Comparison of ENCODE assay signal across 22 cellular contexts in genomic region chr7:55591282-55591931, GRCh38. TPM values are rescaled to one million over a fixed set of nuclear protein-coding genes. Genes with fewer than 3 reads are reported as not detected.
A peak's percentile ranks its signal among the peaks of the same experiment; 100 is the strongest.
DNase-seq lines count a peak whose midpoint lies in the region; ATAC-seq, FAIRE-seq and TF ChIP-seq lines count a peak whose summit lies in the region.
"Had no signal": no experiment of that assay in that cellular context is flagged by ENCODE, and none has a peak within 500 bp of the region (broad histone marks: within the 10 kb centered on the region; RNA-seq: fewer than 3 reads in every experiment).

No MANE protein-coding gene starts in this region.

- H3K4me1 ChIP-seq in K562 (replicated peaks in 1 of 2; ENCODE audit: control insufficient read depth in 2 of 2, insufficient read depth in 2 of 2, low read length in 2 of 2): peaks cover 4 to 5% of the 10 kb centered on the region in 2 experiments; a peak in 3 of 5 replicates
- H3K4me1 ChIP-seq: thyroid gland had no signal

- H3K4me3 ChIP-seq in H7 (ENCODE audit: insufficient read depth, low read depth, low read length): no peak overlapping the region
- no peak overlapping the region for H3K4me3 ChIP-seq in K562
- H3K4me3 ChIP-seq: dorsolateral prefrontal cortex, thyroid gland had no signal

- peaks cover 3% of the 10 kb centered on the region for H3K9me1 ChIP-seq in K562 (ENCODE audit: control insufficient read depth, insufficient read depth, low read length)

- ATAC-seq in GM18502 (IDR thresholded peaks at IDR 0.05; ENCODE audit: poor library complexity, unreplicated experiment) (peak; percentile 69), K562 (no peak), HG03139 (IDR thresholded peaks at IDR 0.05; ENCODE audit: unreplicated experiment) (no peak), GM19324 (IDR thresholded peaks at IDR 0.05; ENCODE audit: low FRiP score, unreplicated experiment) (no peak), GM19035 (IDR thresholded peaks at IDR 0.05; ENCODE audit: unreplicated experiment) (no peak)
- ATAC-seq: activated CD8-positive, alpha-beta memory T cell treated with anti-CD3 and anti-CD28 coated beads, Interleukin-2, amount 10 ng/mL, durations not matched to agents 7 days and 5 days; CD8-positive, alpha-beta T cell; left cardiac atrium; PC-3; T-cell had no signal

- no peaks in the 10 kb centered on the region for H3K27me3 ChIP-seq in H7 (ENCODE audit: control insufficient read depth, insufficient read depth, low read length)
- peaks cover 0 to 19% of the 10 kb centered on the region in 2 experiments; a peak in 2 of 5 replicates for H3K27me3 ChIP-seq in K562 (ENCODE audit: control insufficient read depth in 2 of 2, insufficient read depth in 2 of 2, low read length in 2 of 2)
- H3K27me3 ChIP-seq: thyroid gland had no signal

- 0 out of 2 replicates have a peak, but pooled peaks cover 14% of the 10 kb centered on the region for H4K20me1 ChIP-seq in K562 (replicated peaks; ENCODE audit: control insufficient read depth, insufficient read depth, low read length)

- H3K79me2 ChIP-seq in K562 (ENCODE audit: control insufficient read depth, insufficient read depth, low read length): no peaks in the 10 kb centered on the region

- in situ Hi-C loops in K562 (cut with MboI): loop anchor here (10.0 kb wide), 2 partner anchors 147 to 307 kb away; no protein-coding TSS in a partner anchor

- TF ChIP-seq CTCF in K562 (IDR thresholded peaks at IDR 0.05 in 2 of 3, conservative IDR thresholded peaks at IDR 0.05 in 1 of 3; ENCODE audit: insufficient read depth in 2 of 3, low read depth in 1 of 3, low read length in 3 of 3): no peak

- no peak for TF ChIP-seq EP300 in K562 (IDR thresholded peaks at IDR 0.05; ENCODE audit: low read length)

- 10% methylated on average over 3 of the region's 3 CpGs for WGBS in K562 (ENCODE audit: insufficient coverage, low coverage, missing lambda C conversion rate)

- no peaks in the 10 kb centered on the region for H3K9me3 ChIP-seq in K562 (replicated peaks; ENCODE audit: control insufficient read depth, insufficient read depth, low read depth, low read length)
- H3K9me3 ChIP-seq: thyroid gland had no signal

- no peak for FAIRE-seq in K562 (lab: Jason Lieb, UNC)

- no peak overlapping the region for H3K9ac ChIP-seq in K562 (ENCODE audit: insufficient read depth in 1 of 2, low read depth in 2 of 2, low read length in 2 of 2)

- TF ChIP-seq POLR2A in K562 (conservative IDR thresholded peaks at IDR 0.05): no peak

- no TSS peak for BruUV-seq in K562 (replicated peaks; lab: Mats Ljungman, UMichigan)

- no peak overlapping the region for H2AFZ ChIP-seq in K562 (ENCODE audit: low read depth, low read length)

- CTCF ChIA-PET in K562 (lab: Yijun Ruan, JAX; ENCODE audit: low intra/inter-chr PET ratio): no interaction called here

- H3K4me2 ChIP-seq in K562 (ENCODE audit: insufficient read depth, low read length): no peak overlapping the region

- DNase-seq in COLO829 (ENCODE audit: low spot score) (peak; percentile 3), H7 (peak; percentile 6), K562 (ENCODE audit: extremely low read depth in 1 of 4, low spot score in 3 of 4) (peak in 3 of 4 experiments; percentile 4 to 7 (median 6)), UCSD-AML1 (lab: John Stamatoyannopoulos, UW; ENCODE audit: unreplicated experiment) (no peak)
- DNase-seq: activated CD4-positive, alpha-beta T cell treated with anti-CD3 and anti-CD28 coated beads for 48 hours; activated CD8-positive, alpha-beta memory T cell treated with anti-CD3 and anti-CD28 coated beads, Interleukin-2, amount 10 ng/mL, durations not matched to agents 7 days and 5 days; CD8-positive, alpha-beta T cell; dorsolateral prefrontal cortex; HFFc6; left cardiac atrium; NCI-H1930; NCI-H774; PC-3; SHP77 treated with DMSO at 0.1 percent for 48 hours; stimulated activated CD4-positive, alpha-beta T cell treated with anti-CD3 and anti-CD28 coated beads, Interleukin-2, amount 100 ng/mL, for 24 hours; stimulated activated naive CD4-positive, alpha-beta T cell; T-cell; thyroid gland had no signal

- H3K36me3 ChIP-seq in H7 (replicated peaks; ENCODE audit: control insufficient read depth, insufficient read depth, low read length): no peaks in the 10 kb centered on the region
- no peaks in the 10 kb centered on the region for H3K36me3 ChIP-seq in K562 (ENCODE audit: control insufficient read depth, insufficient read depth, low read length)
- H3K36me3 ChIP-seq: thyroid gland had no signal

- TF ChIP-seq RAD21 in K562 (CRISPR knock-in tag; conservative IDR thresholded peaks at IDR 0.05 in 1 of 2, IDR thresholded peaks at IDR 0.05 in 1 of 2): no peak

- intact Hi-C loops in K562 (cut with micrococcal nuclease): loop anchor here (5.0 to 10.0 kb wide), 2 partner anchors 307 to 481 kb away; no protein-coding TSS in a partner anchor

- H3K27ac ChIP-seq in K562 (ENCODE audit: extremely low read depth, low read depth, low read length): no peak overlapping the region
- H3K27ac ChIP-seq: dorsolateral prefrontal cortex, thyroid gland had no signal

- POLR2A ChIA-PET in K562 (lab: Yijun Ruan, JAX): no interaction called here

TF ChIP-seq in K562, 482 proteins besides CTCF, POLR2A, EP300 and RAD21:
- no peak for TF ChIP-seq TEAD1 (CRISPR knock-in tag; IDR thresholded peaks at IDR 0.05)
- TF ChIP-seq NR4A1 (CRISPR knock-in tag; IDR thresholded peaks at IDR 0.05): no peak
- no peak for TF ChIP-seq NR4A1 (tag; IDR thresholded peaks at IDR 0.05)
- TF ChIP-seq ZNF263 (CRISPR knock-in tag; IDR thresholded peaks at IDR 0.05; ENCODE audit: borderline replicate concordance): no peak
- no peak for TF ChIP-seq HDGF (IDR thresholded peaks at IDR 0.05)
- peak; percentile 60 for TF ChIP-seq NFIC (IDR thresholded peaks at IDR 0.05)
- no peak for TF ChIP-seq KHSRP (IDR thresholded peaks at IDR 0.05)
- TF ChIP-seq EZH2 (IDR thresholded peaks at IDR 0.05; ENCODE audit: borderline replicate concordance, low read depth, low read length): no peak
- TF ChIP-seq CREB3L1 (IDR thresholded peaks at IDR 0.05; ENCODE audit: borderline replicate concordance, low read depth): no peak

RNA-seq across cellular contexts. Expression of gene VOPP1, which starts 19.1 kb away (rescaled TPM):
- total RNA-seq in H7 (2014; rRNA removed; shearing (Covaris generic)): 87.1 and 103 TPM in 2 replicates
- 22.5 and 27.7 TPM in 2 replicates for total RNA-seq in K562 (2011; cell fraction: chromatin; rRNA removed; ENCODE audit: low replicate concordance)
- 28.4 and 32.9 TPM in 2 replicates for total RNA-seq in K562 (2011; cell fraction: nucleolus; rRNA removed)
- total RNA-seq in K562 (2011; cell fraction: nucleoplasm; rRNA removed): 36.5 and 44.2 TPM in 2 replicates
- total RNA-seq in K562 (2014; rRNA removed) (31.0 and 41.3 TPM in 2 replicates), K562 (2014; rRNA removed; fragmentation: Illumina TruSeq; extraction: Trizol) (32.4 and 32.8 TPM in 2 replicates), K562 (2015; rRNA removed; fragmentation: Illumina TruSeq; extraction: Trizol) (33.1 and 35.9 TPM in 2 replicates), K562 (2021) (45.8 and 47.0 TPM in 2 replicates)
- polyA plus RNA-seq in K562 (2011; rRNA removed) (27.3 and 32.5 TPM in 2 replicates), K562 (2014; fragmentation: Illumina TruSeq; extraction: Trizol) (31.2 and 36.5 TPM in 2 replicates), K562 (2014; fragmentation: Nextera tagmentation; extraction: Ambion mirVana) (10 to 100 TPM in 1 of 2 experiments, 1 to 10 TPM in 1; 8.2 to 11.0 TPM), K562 (2014; rRNA removed) (31.0 and 35.3 TPM in 2 replicates)
- polyA plus RNA-seq in K562 (2011; cell fraction: cytosol; rRNA removed): 31.1 and 42.4 TPM in 2 replicates
- 13.2 and 14.1 TPM in 2 replicates for polyA plus RNA-seq in K562 (2011; cell fraction: nucleus; rRNA removed)
- polyA plus RNA-seq in K562 (2012): 32.7 and 35.8 TPM in 2 replicates
- 36.3 and 42.1 TPM in 2 replicates for polyA minus RNA-seq in K562 (2011; rRNA and poly(A)+ RNA removed)
- 30.5 and 37.7 TPM in 2 replicates for polyA minus RNA-seq in K562 (2011; cell fraction: cytosol; rRNA and poly(A)+ RNA removed)
- polyA minus RNA-seq in K562 (2011; cell fraction: nucleus; rRNA and poly(A)+ RNA removed): 6.7 and 7.6 TPM in 2 replicates
